In the genomic region with DNA sequence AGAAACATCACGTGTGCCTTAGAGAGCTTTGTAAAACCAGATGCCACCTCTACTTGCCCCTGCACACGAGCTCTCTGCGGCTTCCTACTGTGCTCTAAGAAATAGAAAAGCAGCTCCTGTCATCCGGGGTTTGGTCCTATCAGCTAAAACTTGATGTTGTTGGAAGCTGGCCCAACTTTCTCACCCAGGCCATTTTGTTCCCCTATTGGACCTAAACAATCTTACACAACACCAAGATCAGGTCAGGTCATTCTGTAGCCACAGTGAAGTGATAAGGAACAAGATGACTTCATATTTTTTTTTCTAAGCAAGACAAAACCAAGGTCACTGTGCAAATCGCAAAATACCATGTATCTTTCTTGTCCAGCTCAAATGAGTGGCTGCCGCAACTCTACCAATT, we compare ENCODE assay signal across 9 cellular contexts.
"Had no signal": no experiment of that assay in that cellular context is flagged by ENCODE, and none has a peak within 500 bp of the region (broad histone marks: within the 10 kb centered on the region; RNA-seq: fewer than 3 reads in every experiment).

No MANE protein-coding gene starts in this region.

- H3K27ac ChIP-seq: GM23248, HL-60 had no signal

- H3K4me1 ChIP-seq: HAP-1 had no signal

- DNase-seq: GM23248, GOT3, H7, HFFc6, IMR-90, KBM-7 had no signal

- ATAC-seq: HCT116 had no signal

- H3K36me3 ChIP-seq: HAP-1 had no signal

- H3K9ac ChIP-seq: GM23248 had no signal

- H3K4me3 ChIP-seq: GM23248, HAP-1 had no signal

- H2AFZ ChIP-seq: GM23248 had no signal
